Comparison of ENCODE assay signal across 1 cellular context in the genomic region with DNA sequence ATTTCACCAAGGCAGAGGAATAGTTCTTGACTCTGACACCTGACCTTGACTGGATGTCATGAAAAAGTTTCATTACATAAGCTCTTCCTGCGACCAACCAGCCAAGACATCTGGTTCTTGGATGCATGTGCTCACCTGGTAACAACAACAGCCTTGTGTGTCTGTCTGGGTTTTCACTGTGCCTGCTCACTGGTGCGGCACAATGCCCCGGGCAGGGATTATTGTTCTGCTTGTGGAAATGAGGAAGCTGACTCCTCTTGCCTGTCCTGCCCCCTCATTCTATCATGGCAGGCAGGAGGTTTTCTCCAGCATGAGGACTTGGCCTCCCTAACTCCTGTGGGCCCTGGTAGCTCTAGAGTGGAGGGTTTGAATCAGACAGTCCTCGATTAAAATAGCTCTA.
TF ChIP-seq lines count a peak whose summit lies in the region.

No MANE protein-coding gene starts in this region.

TF ChIP-seq in GM12878, 131 proteins besides CTCF, POLR2A, EP300 and RAD21 (continued from another document):
- TF ChIP-seq CUX1 (IDR thresholded peaks at IDR 0.05; ENCODE audit: insufficient replicate concordance, low read depth, low read length) = no peak
- no peak for TF ChIP-seq SREBF2 (IDR thresholded peaks at IDR 0.05; ENCODE audit: low read length)
- TF ChIP-seq EED (IDR thresholded peaks at IDR 0.05; ENCODE audit: low read depth) = peak; percentile 74
- TF ChIP-seq CEBPB (IDR thresholded peaks at IDR 0.05; ENCODE audit: borderline replicate concordance in 1 of 2, low read depth in 2 of 2, low read length in 2 of 2) = no peak
- no peak for TF ChIP-seq CHD2 (IDR thresholded peaks at IDR 0.05; ENCODE audit: borderline replicate concordance, low read depth, low read length)
- TF ChIP-seq ZNF207 (IDR thresholded peaks at IDR 0.05; ENCODE audit: borderline replicate concordance) = no peak
- peak; percentile 40; the same call in 1 of the 2 replicates for TF ChIP-seq IKZF1 (conservative IDR thresholded peaks at IDR 0.05)
- no peak for TF ChIP-seq JUNB (IDR thresholded peaks at IDR 0.05)
- TF ChIP-seq JUND (IDR thresholded peaks at IDR 0.05; ENCODE audit: low read depth, low read length) = no peak
- no peak for TF ChIP-seq STAT3 (IDR thresholded peaks at IDR 0.05; ENCODE audit: low read depth, low read length)
- TF ChIP-seq SPI1 (IDR thresholded peaks at IDR 0.05; ENCODE audit: borderline replicate concordance, insufficient read depth, low read depth, low read length) = no peak
- TF ChIP-seq, protein P1, sequence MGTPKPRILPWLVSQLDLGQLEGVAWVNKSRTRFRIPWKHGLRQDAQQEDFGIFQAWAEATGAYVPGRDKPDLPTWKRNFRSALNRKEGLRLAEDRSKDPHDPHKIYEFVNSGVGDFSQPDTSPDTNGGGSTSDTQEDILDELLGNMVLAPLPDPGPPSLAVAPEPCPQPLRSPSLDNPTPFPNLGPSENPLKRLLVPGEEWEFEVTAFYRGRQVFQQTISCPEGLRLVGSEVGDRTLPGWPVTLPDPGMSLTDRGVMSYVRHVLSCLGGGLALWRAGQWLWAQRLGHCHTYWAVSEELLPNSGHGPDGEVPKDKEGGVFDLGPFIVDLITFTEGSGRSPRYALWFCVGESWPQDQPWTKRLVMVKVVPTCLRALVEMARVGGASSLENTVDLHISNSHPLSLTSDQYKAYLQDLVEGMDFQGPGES (IDR thresholded peaks at IDR 0.05) = no peak
- no peak for TF ChIP-seq TCF7 (IDR thresholded peaks at IDR 0.05; ENCODE audit: borderline replicate concordance)
- TF ChIP-seq ZNF622 (IDR thresholded peaks at IDR 0.05) = no peak
- 0 out of 4 replicates have a peak, but pooled peaks of 1 of the 2 experiments have one; percentile 27 for TF ChIP-seq IKZF2 (IDR thresholded peaks at IDR 0.05)
- no peak for TF ChIP-seq YBX1 (IDR thresholded peaks at IDR 0.05)
- TF ChIP-seq, protein P2, sequence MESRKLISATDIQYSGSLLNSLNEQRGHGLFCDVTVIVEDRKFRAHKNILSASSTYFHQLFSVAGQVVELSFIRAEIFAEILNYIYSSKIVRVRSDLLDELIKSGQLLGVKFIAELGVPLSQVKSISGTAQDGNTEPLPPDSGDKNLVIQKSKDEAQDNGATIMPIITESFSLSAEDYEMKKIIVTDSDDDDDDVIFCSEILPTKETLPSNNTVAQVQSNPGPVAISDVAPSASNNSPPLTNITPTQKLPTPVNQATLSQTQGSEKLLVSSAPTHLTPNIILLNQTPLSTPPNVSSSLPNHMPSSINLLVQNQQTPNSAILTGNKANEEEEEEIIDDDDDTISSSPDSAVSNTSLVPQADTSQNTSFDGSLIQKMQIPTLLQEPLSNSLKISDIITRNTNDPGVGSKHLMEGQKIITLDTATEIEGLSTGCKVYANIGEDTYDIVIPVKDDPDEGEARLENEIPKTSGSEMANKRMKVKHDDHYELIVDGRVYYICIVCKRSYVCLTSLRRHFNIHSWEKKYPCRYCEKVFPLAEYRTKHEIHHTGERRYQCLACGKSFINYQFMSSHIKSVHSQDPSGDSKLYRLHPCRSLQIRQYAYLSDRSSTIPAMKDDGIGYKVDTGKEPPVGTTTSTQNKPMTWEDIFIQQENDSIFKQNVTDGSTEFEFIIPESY (IDR thresholded peaks at IDR 0.05) = no peak
- 0 out of 2 replicates have a peak, but pooled peaks have one; percentile 5 for TF ChIP-seq RUNX3 (IDR thresholded peaks at IDR 0.05; ENCODE audit: low read length)
- no peak for TF ChIP-seq FOXM1 (IDR thresholded peaks at IDR 0.05; ENCODE audit: low read depth, low read length)
- TF ChIP-seq BMI1 (IDR thresholded peaks at IDR 0.05; ENCODE audit: borderline replicate concordance) = no peak
- no peak for TF ChIP-seq SMC3 (IDR thresholded peaks at IDR 0.05; ENCODE audit: borderline replicate concordance, low read length)
- no peak for TF ChIP-seq ZZZ3 (IDR thresholded peaks at IDR 0.05; ENCODE audit: control insufficient read depth, insufficient read length, low read depth)
- TF ChIP-seq RAD51 (IDR thresholded peaks at IDR 0.05) = no peak
- TF ChIP-seq, protein P3, sequence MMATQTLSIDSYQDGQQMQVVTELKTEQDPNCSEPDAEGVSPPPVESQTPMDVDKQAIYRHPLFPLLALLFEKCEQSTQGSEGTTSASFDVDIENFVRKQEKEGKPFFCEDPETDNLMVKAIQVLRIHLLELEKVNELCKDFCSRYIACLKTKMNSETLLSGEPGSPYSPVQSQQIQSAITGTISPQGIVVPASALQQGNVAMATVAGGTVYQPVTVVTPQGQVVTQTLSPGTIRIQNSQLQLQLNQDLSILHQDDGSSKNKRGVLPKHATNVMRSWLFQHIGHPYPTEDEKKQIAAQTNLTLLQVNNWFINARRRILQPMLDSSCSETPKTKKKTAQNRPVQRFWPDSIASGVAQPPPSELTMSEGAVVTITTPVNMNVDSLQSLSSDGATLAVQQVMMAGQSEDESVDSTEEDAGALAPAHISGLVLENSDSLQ (IDR thresholded peaks at IDR 0.05) = no peak
- peak; percentile 44; the same call in 1 of the 2 replicates for TF ChIP-seq CREB1 (IDR thresholded peaks at IDR 0.05; ENCODE audit: low read depth)
- TF ChIP-seq RFX5 (IDR thresholded peaks at IDR 0.05; ENCODE audit: low read depth, low read length) = no peak
- TF ChIP-seq MTA2 (IDR thresholded peaks at IDR 0.05; ENCODE audit: low read depth) = no peak
- no peak for TF ChIP-seq GATAD2B (conservative IDR thresholded peaks at IDR 0.05; ENCODE audit: low read depth)
- TF ChIP-seq LARP7 (IDR thresholded peaks at IDR 0.05) = no peak
